1 cellular context compared by ENCODE assay signal in genomic region chr10:70887804-70888800, GRCh38.
A peak's percentile ranks its signal among the peaks of the same experiment; 100 is the strongest.
TF ChIP-seq lines count a peak whose summit lies in the region.

Gene PCBD1, minus strand, starts transcription at chr10:70888565. Its CDS starts 32 bp downstream, at chr10:70888533.

TF ChIP-seq in GM12878, 131 proteins besides CTCF, POLR2A, EP300 and RAD21 (continued from another document and continues in another):
- TF ChIP-seq NKRF (conservative IDR thresholded peaks at IDR 0.05), result peak; percentile 32; the same call in 1 of the 2 replicates
- no peak for TF ChIP-seq CUX1 (IDR thresholded peaks at IDR 0.05; ENCODE audit: insufficient replicate concordance, low read depth, low read length)
- TF ChIP-seq ZNF622 (IDR thresholded peaks at IDR 0.05), result no peak
- TF ChIP-seq SPI1 (IDR thresholded peaks at IDR 0.05; ENCODE audit: borderline replicate concordance, insufficient read depth, low read depth, low read length), result no peak
- no peak for TF ChIP-seq JUNB (IDR thresholded peaks at IDR 0.05)
- no peak for TF ChIP-seq CREM (IDR thresholded peaks at IDR 0.05; ENCODE audit: low read depth)
- TF ChIP-seq ZNF274 (IDR thresholded peaks at IDR 0.05; ENCODE audit: insufficient read depth, insufficient read length), result no peak
- peak in 1 of 2 experiments; percentile 91; a peak in 2 of 3 replicates for TF ChIP-seq EGR1 (IDR thresholded peaks at IDR 0.05; ENCODE audit: borderline replicate concordance in 1 of 2, low read depth in 2 of 2, low read length in 2 of 2)
- TF ChIP-seq BHLHE40 (IDR thresholded peaks at IDR 0.05; ENCODE audit: borderline replicate concordance in 1 of 2, low read depth in 2 of 2, low read length in 1 of 2), result peak; percentile 41 to 85; a peak in 3 of 4 replicates
- no peak for TF ChIP-seq ASH2L (IDR thresholded peaks at IDR 0.05; ENCODE audit: borderline replicate concordance, low read depth)
- TF ChIP-seq MXI1 (IDR thresholded peaks at IDR 0.05; ENCODE audit: low read depth, low read length), result no peak
- TF ChIP-seq ZNF687 (IDR thresholded peaks at IDR 0.05), result 0 out of 2 replicates have a peak, but pooled peaks have one; percentile 21
- TF ChIP-seq SMAD5 (IDR thresholded peaks at IDR 0.05; ENCODE audit: low read depth), result no peak
- no peak for TF ChIP-seq FOXK2 (IDR thresholded peaks at IDR 0.05)
- TF ChIP-seq HCFC1 (IDR thresholded peaks at IDR 0.05; ENCODE audit: low read length), result no peak
- no peak for TF ChIP-seq CBX5 (IDR thresholded peaks at IDR 0.05; ENCODE audit: low read depth)
- TF ChIP-seq BCL3 (IDR thresholded peaks at IDR 0.05; ENCODE audit: borderline replicate concordance, insufficient read depth, low read depth, low read length, poor library complexity, severe bottlenecking), result no peak
- no peak for TF ChIP-seq REST (IDR thresholded peaks at IDR 0.05; ENCODE audit: low read depth, low read length)
- TF ChIP-seq CEBPB (IDR thresholded peaks at IDR 0.05; ENCODE audit: borderline replicate concordance in 1 of 2, low read depth in 2 of 2, low read length in 2 of 2), result no peak
- peak; percentile 12; the same call in 1 of the 2 replicates for TF ChIP-seq SMARCA5 (IDR thresholded peaks at IDR 0.05)
- peak; percentile 74 for TF ChIP-seq GATAD2B (conservative IDR thresholded peaks at IDR 0.05; ENCODE audit: low read depth)
- no peak for TF ChIP-seq SKIL (IDR thresholded peaks at IDR 0.05; ENCODE audit: low read depth, poor library complexity, severe bottlenecking)
- TF ChIP-seq IKZF2 (IDR thresholded peaks at IDR 0.05), result no peak
- TF ChIP-seq YY1 (IDR thresholded peaks at IDR 0.05; ENCODE audit: low read depth, low read length), result no peak
- no peak for TF ChIP-seq NFXL1 (IDR thresholded peaks at IDR 0.05; ENCODE audit: borderline replicate concordance)
- no peak for TF ChIP-seq MYC (IDR thresholded peaks at IDR 0.05; ENCODE audit: insufficient read depth, insufficient read length, insufficient replicate concordance, low read length, severe bottlenecking)
- TF ChIP-seq LARP7 (IDR thresholded peaks at IDR 0.05), result peak; percentile 21; the same call in 1 of the 2 replicates
- TF ChIP-seq RBBP5 (conservative IDR thresholded peaks at IDR 0.05), result no peak
- no peak for TF ChIP-seq ETV6 (conservative IDR thresholded peaks at IDR 0.05 in 1 of 2, IDR thresholded peaks at IDR 0.05 in 1 of 2; ENCODE audit: borderline replicate concordance in 1 of 2, low read depth in 1 of 2)
- TF ChIP-seq CEBPZ (IDR thresholded peaks at IDR 0.05; ENCODE audit: low read depth, low read length), result no peak
- TF ChIP-seq DPF2 (IDR thresholded peaks at IDR 0.05), result peak; percentile 49
- 0 out of 2 replicates have a peak, but pooled peaks have one; percentile 14 for TF ChIP-seq BACH1 (IDR thresholded peaks at IDR 0.05; ENCODE audit: borderline replicate concordance)
- 0 out of 2 replicates have a peak, but pooled peaks have one; percentile 23 for TF ChIP-seq TCF3 (IDR thresholded peaks at IDR 0.05; ENCODE audit: borderline replicate concordance, insufficient read depth, low read depth, low read length)
- TF ChIP-seq IKZF1 (conservative IDR thresholded peaks at IDR 0.05), result peak; percentile 49
- TF ChIP-seq JUND (IDR thresholded peaks at IDR 0.05; ENCODE audit: low read depth, low read length), result no peak
- no peak for TF ChIP-seq HDAC2 (IDR thresholded peaks at IDR 0.05)
- no peak for TF ChIP-seq ZNF384 (IDR thresholded peaks at IDR 0.05; ENCODE audit: borderline replicate concordance, low read depth, low read length)
- TF ChIP-seq ZNF207 (IDR thresholded peaks at IDR 0.05; ENCODE audit: borderline replicate concordance), result no peak
